In the genomic region with DNA sequence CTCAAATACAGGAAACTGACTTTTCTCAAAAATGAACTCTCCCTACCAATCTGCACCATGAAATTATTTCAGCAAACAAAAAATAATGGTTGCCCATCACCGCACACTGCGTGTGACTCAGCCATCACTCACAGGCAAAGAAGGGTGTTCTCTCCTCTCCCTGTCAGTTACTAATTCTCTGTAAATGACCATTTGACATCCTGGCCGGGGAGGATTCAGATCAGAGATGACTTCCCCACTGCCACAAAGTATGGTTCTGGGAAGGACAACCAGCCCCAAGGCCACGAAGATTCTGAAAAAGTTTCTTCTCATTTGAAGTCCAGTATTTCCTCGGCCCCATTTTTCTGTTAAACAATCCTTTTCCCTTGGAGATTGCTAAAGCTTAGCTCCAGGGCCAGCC, we compare ENCODE assay signal across 8 cellular contexts.
DNase-seq lines count a peak whose midpoint lies in the region; ATAC-seq and TF ChIP-seq lines count a peak whose summit lies in the region.

No MANE protein-coding gene starts in this region.

- POLR2A ChIA-PET in CD8-positive, alpha-beta T cell (lab: Charles Lee): no interaction called here

- H3K4me1 ChIP-seq in CD8-positive, alpha-beta T cell (ENCODE audit: insufficient read depth, low read length): peaks cover 41% of the 10 kb centered on the region

- no peaks in the 10 kb centered on the region for H3K36me3 ChIP-seq in CD8-positive, alpha-beta T cell (ENCODE audit: insufficient read depth, low read length)
- no peaks in the 10 kb centered on the region for H3K36me3 ChIP-seq in KOPT-K1 (ENCODE audit: insufficient read depth, low read length)

- H3K9me3 Mint-ChIP-seq in CD8-positive, alpha-beta T cell: no peaks in the 10 kb centered on the region
- H3K9me3 Mint-ChIP-seq in natural killer cell treated with Interleukin-12 subunit alpha and Interleukin-12 subunit beta and Interleukin-15 and Interleukin-18, amount 100 ng/mL, for 72 hours: no peaks in the 10 kb centered on the region

- no peak for TF ChIP-seq CTCF in CD8-positive, alpha-beta T cell (IDR thresholded peaks at IDR 0.05)
- no peak for TF ChIP-seq CTCF in astrocyte of the spinal cord (IDR thresholded peaks at IDR 0.05; ENCODE audit: low read depth, low read length)

- H3K27me3 ChIP-seq in CD8-positive, alpha-beta T cell (ENCODE audit: insufficient read depth, low read length): no peaks in the 10 kb centered on the region

- ATAC-seq in CD8-positive, alpha-beta T cell: no peak
- peak; percentile 59 to 63 for ATAC-seq in natural killer cell treated with Interleukin-12 subunit alpha and Interleukin-12 subunit beta and Interleukin-15 and Interleukin-18, amount 100 ng/mL, for 72 hours
- ATAC-seq in HG03095 (IDR thresholded peaks at IDR 0.05; ENCODE audit: unreplicated experiment): no peak
- no peak for ATAC-seq in GM21786 (IDR thresholded peaks at IDR 0.05; ENCODE audit: unreplicated experiment)

- CTCF ChIA-PET in CD8-positive, alpha-beta T cell (lab: Charles Lee): no interaction called here

- H3K27ac ChIP-seq in CD8-positive, alpha-beta T cell (ENCODE audit: low read depth, low read length): no peak overlapping the region
- H3K27ac ChIP-seq in KOPT-K1 (ENCODE audit: low read depth, low read length, poor library complexity, severe bottlenecking): peak overlapping the region; percentile 71

- H3K9me3 ChIP-seq in CD8-positive, alpha-beta T cell (ENCODE audit: low read length): no peaks in the 10 kb centered on the region
- no peaks in the 10 kb centered on the region for H3K9me3 ChIP-seq in KOPT-K1 (ENCODE audit: insufficient read depth, low read length, poor library complexity, severe bottlenecking)

- in situ Hi-C loops in astrocyte of the spinal cord (cut with HindIII; ENCODE audit: low sequenced_read_pairs): no loop called here

- H3K36me3 Mint-ChIP-seq in CD8-positive, alpha-beta T cell: no peaks in the 10 kb centered on the region
- no peaks in the 10 kb centered on the region for H3K36me3 Mint-ChIP-seq in natural killer cell treated with Interleukin-12 subunit alpha and Interleukin-12 subunit beta and Interleukin-15 and Interleukin-18, amount 100 ng/mL, for 72 hours

- peak overlapping the region; percentile 77 for H3K27ac Mint-ChIP-seq in CD8-positive, alpha-beta T cell
- H3K27ac Mint-ChIP-seq in natural killer cell treated with Interleukin-12 subunit alpha and Interleukin-12 subunit beta and Interleukin-15 and Interleukin-18, amount 100 ng/mL, for 72 hours: peak overlapping the region; percentile 97 to 98

- H3K27me3 Mint-ChIP-seq in CD8-positive, alpha-beta T cell (ENCODE audit: low read depth): no peaks in the 10 kb centered on the region
- no peaks in the 10 kb centered on the region for H3K27me3 Mint-ChIP-seq in natural killer cell treated with Interleukin-12 subunit alpha and Interleukin-12 subunit beta and Interleukin-15 and Interleukin-18, amount 100 ng/mL, for 72 hours

- H3K4me3 ChIP-seq in CD8-positive, alpha-beta T cell (ENCODE audit: low read depth, low read length): no peak overlapping the region
- no peak overlapping the region for H3K4me3 ChIP-seq in astrocyte of the spinal cord (ENCODE audit: low read depth, low read length)

- peak overlapping the region; percentile 69 for H3K4me3 Mint-ChIP-seq in CD8-positive, alpha-beta T cell
- H3K4me3 Mint-ChIP-seq in natural killer cell treated with Interleukin-12 subunit alpha and Interleukin-12 subunit beta and Interleukin-15 and Interleukin-18, amount 100 ng/mL, for 72 hours: peak overlapping the region; percentile 81

- intact Hi-C loops in CD8-positive, alpha-beta T cell (cut with DNase I, micrococcal nuclease): loop anchor here in 1 of 2 experiments (10.0 kb wide), 1 partner anchor 262 kb away; a partner anchor contains a TSS

- H3K4me1 Mint-ChIP-seq in CD8-positive, alpha-beta T cell (ENCODE audit: low read depth): peaks cover 42% of the 10 kb centered on the region
- peaks cover 46 to 48% of the 10 kb centered on the region in 2 donors for H3K4me1 Mint-ChIP-seq in natural killer cell treated with Interleukin-12 subunit alpha and Interleukin-12 subunit beta and Interleukin-15 and Interleukin-18, amount 100 ng/mL, for 72 hours (ENCODE audit: low read depth in 2 of 2)

- no peak for DNase-seq in CD8-positive, alpha-beta T cell
- DNase-seq in astrocyte of the spinal cord (ENCODE audit: low read depth, low spot score) (peak; percentile 37), putamen (ENCODE audit: low spot score) (no peak)
- DNase-seq in natural killer cell treated with Interleukin-12 subunit alpha and Interleukin-12 subunit beta and Interleukin-15 and Interleukin-18, amount 100 ng/mL, for 72 hours (ENCODE audit: low spot score): no peak
- DNase-seq in activated effector memory CD4-positive, alpha-beta T cell treated with anti-CD3 and anti-CD28 coated beads, Interleukin-2, amount 50 U/mL, for 16 hours: no peak

Comparison
In these comparisons a context has a peak if more than half of its experiments do, and no peak if none do; other contexts are left out.
1. ATAC-seq: peak in natural killer cell treated with Interleukin-12 subunit alpha and Interleukin-12 subunit beta and Interleukin-15 and Interleukin-18, amount 100 ng/mL, for 72 hours (2 of 2); none in CD8-positive, alpha-beta T cell (single experiment), HG03095 (single experiment) and GM21786 (single experiment).